In genomic region chr3:42013652-42014442, GRCh38 we compare ENCODE assay signal across 8 cellular contexts. TPM values are rescaled to one million over a fixed set of nuclear protein-coding genes. Genes with fewer than 3 reads are reported as not detected.
DNase-seq lines count a peak whose midpoint lies in the region; ATAC-seq and TF ChIP-seq lines count a peak whose summit lies in the region.

No MANE protein-coding gene starts in this region.

- no peaks in the 10 kb centered on the region for H3K36me3 ChIP-seq in psoas muscle (ENCODE audit: insufficient read depth in 1 of 2, low read depth in 1 of 2)

- H3K4me3 ChIP-seq in psoas muscle, result peak overlapping the region; percentile 95

- H3K27ac ChIP-seq in psoas muscle, result peak overlapping the region; percentile 87

- peak; percentile 71 for DNase-seq in D341Med (ENCODE audit: low spot score)
- peak; percentile 28 for DNase-seq in NCI-H2227 (lab: John Stamatoyannopoulos, UW; ENCODE audit: unreplicated experiment)
- peak; percentile 7 for DNase-seq in activated effector memory CD4-positive, alpha-beta T cell treated with Interleukin-2 at 50 U/mL for 16 hours
- peak; percentile 69 for DNase-seq in Right ventricle myocardium superior
- DNase-seq in psoas muscle, result peak; percentile 41 to 73
- no peak for DNase-seq in NK-92 (lab: John Stamatoyannopoulos, UW; ENCODE audit: unreplicated experiment)
- no peak for DNase-seq in middle frontal gyrus (ENCODE audit: extremely low spot score, low spot score)

- no peaks in the 10 kb centered on the region for H3K9me3 ChIP-seq in psoas muscle

- peaks cover 23% of the 10 kb centered on the region for H3K4me1 ChIP-seq in psoas muscle

- peak; percentile 6 for ATAC-seq in GM21619 (IDR thresholded peaks at IDR 0.05; ENCODE audit: unreplicated experiment)
- peak; percentile 59 for ATAC-seq in Right ventricle myocardium superior (ENCODE audit: poor library complexity)
- ATAC-seq in psoas muscle, result peak; percentile 41 to 70 (median 66)

- intact Hi-C loops in Right ventricle myocardium superior (cut with DNase I), result loop anchor here (2.0 to 5.0 kb wide), 2 partner anchors 52 to 85 kb away; partner anchors contain the start of gene ULK4
- intact Hi-C loops in psoas muscle (cut with DNase I), result loop anchor here (2.0 to 10.0 kb wide), 4 partner anchors 52 to 181 kb away; partner anchors contain the start of gene ULK4 (in 2 of the 2)

- H3K27me3 ChIP-seq in psoas muscle (ENCODE audit: insufficient read depth in 3 of 3, low read length in 2 of 3), result no peaks in the 10 kb centered on the region

- TF ChIP-seq CTCF in psoas muscle (IDR thresholded peaks at IDR 0.05), result no peak

- WGBS in psoas muscle, 3 donors, result 0 to 1% (median 0%) methylated on average over 63 to 110 of the region's 110 CpGs

RNA-seq across cellular contexts. Expression of gene ULK4, which starts 51.9 kb away (rescaled TPM):
- 3.7 TPM for total RNA-seq in Right ventricle myocardium superior
- 1 to 10 TPM in 2 of 4 donors, under 1 TPM in 2; 0.86 to 3.2 (median 0.99) TPM for total RNA-seq in psoas muscle
- polyA plus RNA-seq in psoas muscle, result 1 to 10 TPM in 2 of 3 donors, under 1 TPM in 1; 0.61 to 1.1 (median 1.0) TPM

Comparison
In these comparisons a context has a peak if more than half of its experiments do, and no peak if none do; other contexts are left out.
1. DNase-seq: peak in D341Med (single experiment), NCI-H2227 (single experiment), activated effector memory CD4-positive, alpha-beta T cell treated with Interleukin-2 at 50 U/mL for 16 hours (single experiment), Right ventricle myocardium superior (single experiment) and psoas muscle (2 of 2); none in NK-92 (single experiment) and middle frontal gyrus (single experiment).
2. ATAC-seq: peak in every context shown above with its lines; median percentile 66 in psoas muscle; 59 in Right ventricle myocardium superior; 6 in GM21619.